In the genomic region with DNA sequence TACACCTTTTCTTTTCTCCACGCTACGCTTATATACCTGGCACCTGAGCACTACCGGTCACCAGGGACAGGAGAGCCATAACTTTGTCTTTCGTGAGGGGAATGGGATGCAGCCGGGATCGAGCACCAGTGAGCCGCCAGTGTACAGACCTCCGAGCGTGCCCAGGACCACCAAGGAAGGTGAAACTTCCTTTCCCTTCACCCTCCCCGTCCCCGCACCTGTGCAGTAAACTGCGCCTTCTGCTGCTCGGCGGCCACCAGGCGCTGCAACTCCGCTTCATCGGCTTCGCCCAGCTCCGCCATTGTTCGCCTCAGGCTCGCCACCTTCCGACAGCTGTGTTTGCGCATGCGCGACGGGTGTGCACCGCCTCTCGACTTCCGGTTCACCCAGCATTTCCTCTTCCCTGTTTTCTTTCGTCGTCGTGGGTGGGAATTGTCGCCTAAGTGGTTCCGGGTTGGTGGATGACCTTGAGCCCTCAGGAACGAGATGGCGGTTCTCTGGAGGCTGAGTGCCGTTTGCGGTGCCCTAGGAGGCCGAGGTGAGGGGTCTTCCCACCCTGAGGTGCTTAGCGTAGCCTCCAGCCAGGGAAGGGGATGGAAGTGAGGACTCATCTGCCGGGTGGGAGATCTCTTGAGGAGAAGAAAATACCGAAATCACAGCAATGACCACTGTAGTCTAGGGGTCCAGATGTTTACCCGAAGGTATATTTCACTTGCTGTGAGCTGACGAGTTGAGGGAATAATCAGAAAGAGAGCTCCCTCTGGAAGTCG, we compare ENCODE assay signal across 1 cellular context.
TF ChIP-seq lines count a peak whose summit lies in the region.

TSS of gene SDHD (plus strand) at position 452 of the 770 bp plus-strand sequence. CDS start at position 487, 35 bp downstream.
TSS of gene TIMM8B (minus strand) at position 335 of the 770 bp plus-strand sequence. CDS start at position 302, 33 bp downstream.

TF ChIP-seq in K562, 482 proteins besides CTCF, POLR2A, EP300 and RAD21 (continued from another document and continues in another):
- TF ChIP-seq, protein P1, sequence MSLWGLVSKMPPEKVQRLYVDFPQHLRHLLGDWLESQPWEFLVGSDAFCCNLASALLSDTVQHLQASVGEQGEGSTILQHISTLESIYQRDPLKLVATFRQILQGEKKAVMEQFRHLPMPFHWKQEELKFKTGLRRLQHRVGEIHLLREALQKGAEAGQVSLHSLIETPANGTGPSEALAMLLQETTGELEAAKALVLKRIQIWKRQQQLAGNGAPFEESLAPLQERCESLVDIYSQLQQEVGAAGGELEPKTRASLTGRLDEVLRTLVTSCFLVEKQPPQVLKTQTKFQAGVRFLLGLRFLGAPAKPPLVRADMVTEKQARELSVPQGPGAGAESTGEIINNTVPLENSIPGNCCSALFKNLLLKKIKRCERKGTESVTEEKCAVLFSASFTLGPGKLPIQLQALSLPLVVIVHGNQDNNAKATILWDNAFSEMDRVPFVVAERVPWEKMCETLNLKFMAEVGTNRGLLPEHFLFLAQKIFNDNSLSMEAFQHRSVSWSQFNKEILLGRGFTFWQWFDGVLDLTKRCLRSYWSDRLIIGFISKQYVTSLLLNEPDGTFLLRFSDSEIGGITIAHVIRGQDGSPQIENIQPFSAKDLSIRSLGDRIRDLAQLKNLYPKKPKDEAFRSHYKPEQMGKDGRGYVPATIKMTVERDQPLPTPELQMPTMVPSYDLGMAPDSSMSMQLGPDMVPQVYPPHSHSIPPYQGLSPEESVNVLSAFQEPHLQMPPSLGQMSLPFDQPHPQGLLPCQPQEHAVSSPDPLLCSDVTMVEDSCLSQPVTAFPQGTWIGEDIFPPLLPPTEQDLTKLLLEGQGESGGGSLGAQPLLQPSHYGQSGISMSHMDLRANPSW (CRISPR knock-in tag; IDR thresholded peaks at IDR 0.05): no peak
- TF ChIP-seq ZNF124 (CRISPR knock-in tag; IDR thresholded peaks at IDR 0.05) (no peak), HDAC8 (tag; IDR thresholded peaks at IDR 0.05) (no peak), NR3C1 (CRISPR knock-in tag; IDR thresholded peaks at IDR 0.05) (no peak), GTF2A2 (tag; IDR thresholded peaks at IDR 0.05) (no peak), HMG20A (CRISPR knock-in tag; conservative IDR thresholded peaks at IDR 0.05) (no peak), BRF1 (IDR thresholded peaks at IDR 0.05; ENCODE audit: borderline replicate concordance, extremely low read depth, insufficient read length) (no peak), POLR2B (IDR thresholded peaks at IDR 0.05; ENCODE audit: low read depth, partially characterized antibody) (peak; percentile 92), KLF16 (IDR thresholded peaks at IDR 0.05) (no peak), NFIC (IDR thresholded peaks at IDR 0.05) (peak; percentile 30; the same call in 1 of the 2 replicates), NR2C1 (IDR thresholded peaks at IDR 0.05) (peak; percentile 100), NR2C1 (tag; IDR thresholded peaks at IDR 0.05) (peak; percentile 99), ARHGAP35 (IDR thresholded peaks at IDR 0.05; ENCODE audit: partially characterized antibody) (no peak), SMARCA4 (IDR thresholded peaks at IDR 0.05) (no peak), RBM39 (optimal IDR thresholded peaks at IDR 0.05; ENCODE audit: low read depth, low read length) (peak; percentile 42), ADNP (tag; IDR thresholded peaks at IDR 0.05) (no peak), ZNF274 (IDR thresholded peaks at IDR 0.05; ENCODE audit: borderline replicate concordance, low read depth, low read length) (no peak), ZNF41 (CRISPR knock-in tag; conservative IDR thresholded peaks at IDR 0.05) (no peak), ILF3 (IDR thresholded peaks at IDR 0.05; ENCODE audit: borderline replicate concordance) (no peak), TBL1XR1 (IDR thresholded peaks at IDR 0.05; ENCODE audit: low read length in 2 of 2) (no peak), LARP7 (IDR thresholded peaks at IDR 0.05) (no peak), MBD2 (IDR thresholded peaks at IDR 0.05; ENCODE audit: borderline replicate concordance, low read depth) (peak; percentile 57; the same call in 1 of the 2 replicates), ZNF785 (CRISPR knock-in tag; IDR thresholded peaks at IDR 0.05) (no peak), SOX6 (IDR thresholded peaks at IDR 0.05) (peak; percentile 52; the same call in 1 of the 2 replicates), ELF1 (tag; IDR thresholded peaks at IDR 0.05) (peak; percentile 96), MAFG (tag; conservative IDR thresholded peaks at IDR 0.05) (no peak), NFXL1 (CRISPR knock-in tag; IDR thresholded peaks at IDR 0.05) (no peak), ZNF280B (CRISPR knock-in tag; IDR thresholded peaks at IDR 0.05) (no peak), ZNF146 (CRISPR knock-in tag; IDR thresholded peaks at IDR 0.05; ENCODE audit: unreplicated experiment) (no peak), ZNF766 (CRISPR knock-in tag; conservative IDR thresholded peaks at IDR 0.05) (no peak), ELK3 (CRISPR knock-in tag; IDR thresholded peaks at IDR 0.05) (no peak), KAT2B (IDR thresholded peaks at IDR 0.05; ENCODE audit: low read depth, low read length) (no peak), RHOXF2B (CRISPR knock-in tag; conservative IDR thresholded peaks at IDR 0.05) (no peak), PHB (CRISPR knock-in tag; IDR thresholded peaks at IDR 0.05) (no peak), PRMT5 (CRISPR knock-in tag; IDR thresholded peaks at IDR 0.05) (no peak), MYNN (IDR thresholded peaks at IDR 0.05) (no peak), MYNN (CRISPR knock-in tag; IDR thresholded peaks at IDR 0.05) (no peak), ELF4 (CRISPR knock-in tag; IDR thresholded peaks at IDR 0.05) (no peak; the same call in 1 of the 2 replicates), TARDBP (IDR thresholded peaks at IDR 0.05) (no peak), MAFK (IDR thresholded peaks at IDR 0.05; ENCODE audit: low read length) (no peak), ASH1L (IDR thresholded peaks at IDR 0.05; ENCODE audit: borderline replicate concordance, low read depth, partially characterized antibody) (peak; percentile 75), CLOCK (CRISPR knock-in tag; IDR thresholded peaks at IDR 0.05; ENCODE audit: borderline replicate concordance) (no peak), MCM5 (IDR thresholded peaks at IDR 0.05; ENCODE audit: low read depth) (no peak), MCM2 (IDR thresholded peaks at IDR 0.05; ENCODE audit: low read depth) (no peak), RBM34 (IDR thresholded peaks at IDR 0.05; ENCODE audit: borderline replicate concordance, insufficient read depth, low read length) (no peak), ZNF780A (CRISPR knock-in tag; IDR thresholded peaks at IDR 0.05) (no peak), NBN (IDR thresholded peaks at IDR 0.05; ENCODE audit: low read depth) (peak; percentile 27; the same call in 1 of the 2 replicates)
- TF ChIP-seq, protein P2, sequence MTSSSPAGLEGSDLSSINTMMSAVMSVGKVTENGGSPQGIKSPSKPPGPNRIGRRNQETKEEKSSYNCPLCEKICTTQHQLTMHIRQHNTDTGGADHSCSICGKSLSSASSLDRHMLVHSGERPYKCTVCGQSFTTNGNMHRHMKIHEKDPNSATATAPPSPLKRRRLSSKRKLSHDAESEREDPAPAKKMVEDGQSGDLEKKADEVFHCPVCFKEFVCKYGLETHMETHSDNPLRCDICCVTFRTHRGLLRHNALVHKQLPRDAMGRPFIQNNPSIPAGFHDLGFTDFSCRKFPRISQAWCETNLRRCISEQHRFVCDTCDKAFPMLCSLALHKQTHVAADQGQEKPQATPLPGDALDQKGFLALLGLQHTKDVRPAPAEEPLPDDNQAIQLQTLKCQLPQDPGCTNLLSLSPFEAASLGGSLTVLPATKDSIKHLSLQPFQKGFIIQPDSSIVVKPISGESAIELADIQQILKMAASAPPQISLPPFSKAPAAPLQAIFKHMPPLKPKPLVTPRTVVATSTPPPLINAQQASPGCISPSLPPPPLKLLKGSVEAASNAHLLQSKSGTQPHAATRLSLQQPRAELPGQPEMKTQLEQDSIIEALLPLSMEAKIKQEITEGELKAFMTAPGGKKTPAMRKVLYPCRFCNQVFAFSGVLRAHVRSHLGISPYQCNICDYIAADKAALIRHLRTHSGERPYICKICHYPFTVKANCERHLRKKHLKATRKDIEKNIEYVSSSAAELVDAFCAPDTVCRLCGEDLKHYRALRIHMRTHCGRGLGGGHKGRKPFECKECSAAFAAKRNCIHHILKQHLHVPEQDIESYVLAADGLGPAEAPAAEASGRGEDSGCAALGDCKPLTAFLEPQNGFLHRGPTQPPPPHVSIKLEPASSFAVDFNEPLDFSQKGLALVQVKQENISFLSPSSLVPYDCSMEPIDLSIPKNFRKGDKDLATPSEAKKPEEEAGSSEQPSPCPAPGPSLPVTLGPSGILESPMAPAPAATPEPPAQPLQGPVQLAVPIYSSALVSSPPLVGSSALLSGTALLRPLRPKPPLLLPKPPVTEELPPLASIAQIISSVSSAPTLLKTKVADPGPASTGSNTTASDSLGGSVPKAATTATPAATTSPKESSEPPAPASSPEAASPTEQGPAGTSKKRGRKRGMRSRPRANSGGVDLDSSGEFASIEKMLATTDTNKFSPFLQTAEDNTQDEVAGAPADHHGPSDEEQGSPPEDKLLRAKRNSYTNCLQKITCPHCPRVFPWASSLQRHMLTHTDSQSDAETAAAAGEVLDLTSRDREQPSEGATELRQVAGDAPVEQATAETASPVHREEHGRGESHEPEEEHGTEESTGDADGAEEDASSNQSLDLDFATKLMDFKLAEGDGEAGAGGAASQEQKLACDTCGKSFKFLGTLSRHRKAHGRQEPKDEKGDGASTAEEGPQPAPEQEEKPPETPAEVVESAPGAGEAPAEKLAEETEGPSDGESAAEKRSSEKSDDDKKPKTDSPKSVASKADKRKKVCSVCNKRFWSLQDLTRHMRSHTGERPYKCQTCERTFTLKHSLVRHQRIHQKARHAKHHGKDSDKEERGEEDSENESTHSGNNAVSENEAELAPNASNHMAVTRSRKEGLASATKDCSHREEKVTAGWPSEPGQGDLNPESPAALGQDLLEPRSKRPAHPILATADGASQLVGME (CRISPR knock-in tag; IDR thresholded peaks at IDR 0.05): no peak
- TF ChIP-seq, protein P3, sequence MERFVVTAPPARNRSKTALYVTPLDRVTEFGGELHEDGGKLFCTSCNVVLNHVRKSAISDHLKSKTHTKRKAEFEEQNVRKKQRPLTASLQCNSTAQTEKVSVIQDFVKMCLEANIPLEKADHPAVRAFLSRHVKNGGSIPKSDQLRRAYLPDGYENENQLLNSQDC (CRISPR knock-in tag; IDR thresholded peaks at IDR 0.05): no peak
- TF ChIP-seq, protein P4, sequence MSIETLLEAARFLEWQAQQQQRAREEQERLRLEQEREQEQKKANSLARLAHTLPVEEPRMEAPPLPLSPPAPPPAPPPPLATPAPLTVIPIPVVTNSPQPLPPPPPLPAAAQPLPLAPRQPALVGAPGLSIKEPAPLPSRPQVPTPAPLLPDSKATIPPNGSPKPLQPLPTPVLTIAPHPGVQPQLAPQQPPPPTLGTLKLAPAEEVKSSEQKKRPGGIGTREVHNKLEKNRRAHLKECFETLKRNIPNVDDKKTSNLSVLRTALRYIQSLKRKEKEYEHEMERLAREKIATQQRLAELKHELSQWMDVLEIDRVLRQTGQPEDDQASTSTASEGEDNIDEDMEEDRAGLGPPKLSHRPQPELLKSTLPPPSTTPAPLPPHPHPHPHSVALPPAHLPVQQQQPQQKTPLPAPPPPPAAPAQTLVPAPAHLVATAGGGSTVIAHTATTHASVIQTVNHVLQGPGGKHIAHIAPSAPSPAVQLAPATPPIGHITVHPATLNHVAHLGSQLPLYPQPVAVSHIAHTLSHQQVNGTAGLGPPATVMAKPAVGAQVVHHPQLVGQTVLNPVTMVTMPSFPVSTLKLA (conservative IDR thresholded peaks at IDR 0.05): peak; percentile 43 to 73
